9 cellular contexts compared by ENCODE assay signal in the genomic region with DNA sequence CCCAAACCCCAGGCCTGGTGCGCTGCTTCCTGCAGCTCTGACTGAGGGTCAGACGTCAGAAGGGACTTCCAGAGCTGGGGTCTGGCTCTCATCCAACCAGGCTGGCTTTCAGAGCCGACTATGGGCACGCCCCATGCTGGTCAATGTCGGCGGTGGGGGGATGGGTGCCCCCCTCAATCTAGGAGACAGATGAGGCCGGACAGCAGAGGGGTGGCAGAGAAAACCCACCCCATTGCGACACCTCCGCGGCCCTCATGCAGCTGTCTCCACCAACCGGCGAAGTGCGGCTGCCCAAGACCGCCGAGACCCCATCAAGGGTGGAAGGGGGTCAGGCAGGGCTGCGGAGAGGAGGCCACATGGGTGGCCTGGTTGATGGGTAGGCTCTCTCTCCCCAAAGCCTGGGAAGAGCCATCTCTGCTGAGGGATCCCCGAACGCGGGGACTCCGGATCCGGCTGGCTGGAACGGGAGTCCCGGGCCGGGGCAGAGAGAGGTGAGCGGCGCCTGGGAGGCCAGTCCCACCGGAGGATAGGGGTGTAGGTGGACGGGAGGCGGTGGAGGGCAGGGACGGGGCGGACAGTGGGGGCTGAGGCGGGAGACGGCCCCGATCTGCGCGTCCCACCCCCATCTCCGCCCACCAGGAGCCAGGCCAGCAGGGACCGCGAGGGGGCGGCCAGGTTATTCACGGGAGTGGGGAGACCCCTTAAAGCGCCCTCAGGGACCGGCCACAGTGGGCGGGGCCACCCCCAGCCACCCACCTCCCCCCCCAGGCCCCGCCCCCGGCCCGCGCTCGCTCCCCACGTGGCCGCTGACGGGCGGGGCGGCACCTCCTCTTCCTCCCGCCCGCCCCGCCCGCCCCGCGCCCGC. TPM values are rescaled to one million over a fixed set of nuclear protein-coding genes. Genes with fewer than 3 reads are reported as not detected.
DNase-seq lines count a peak whose midpoint lies in the region; ATAC-seq and TF ChIP-seq lines count a peak whose summit lies in the region.
"Had no signal": no experiment of that assay in that cellular context is flagged by ENCODE, and none has a peak within 500 bp of the region (broad histone marks: within the 10 kb centered on the region; RNA-seq: fewer than 3 reads in every experiment).

A gene (plus strand): TSS at position 864 of the 865 bp plus-strand sequence. CDS start 11,748 bp downstream, outside the sequence.

- H3K18ac ChIP-seq in trophoblast cell (ENCODE audit: low read length) = peak within 1 kb of the TSS; percentile 94

- peaks cover 41% of the 10 kb centered on the region for H3K79me2 ChIP-seq in trophoblast cell (ENCODE audit: control insufficient read depth, insufficient read depth, low read length, poor library complexity)

- H2BK120ac ChIP-seq in trophoblast cell (ENCODE audit: insufficient read depth, low read length, poor library complexity) = peak within 1 kb of the TSS; percentile 81

- peak within 1 kb of the TSS; percentile 69 for H2AK5ac ChIP-seq in trophoblast cell (ENCODE audit: low read length)

- H3K27ac ChIP-seq in angular gyrus (ENCODE audit: low read depth, low read length) (peak within 1 kb of the TSS; percentile 97), heart right ventricle (peak within 1 kb of the TSS; percentile 58 to 94 (median 90)), trophoblast cell (ENCODE audit: low read depth, low read length) (peak within 1 kb of the TSS; percentile 92)
- H3K27ac ChIP-seq: neutrophil had no signal

- H3K79me1 ChIP-seq in trophoblast cell (ENCODE audit: low read length) = peaks cover 37% of the 10 kb centered on the region

- H3K27me3 ChIP-seq in heart right ventricle (no peaks in the 10 kb centered on the region), trophoblast cell (ENCODE audit: insufficient read depth, low read length) (no peaks in the 10 kb centered on the region)

- H3K4ac ChIP-seq in trophoblast cell (ENCODE audit: low read depth, low read length) = peak within 1 kb of the TSS; percentile 87

- H4K91ac ChIP-seq in trophoblast cell (ENCODE audit: low read depth, low read length) = peak within 1 kb of the TSS; percentile 92

- no peak within 1 kb of the TSS for H3K23ac ChIP-seq in trophoblast cell (ENCODE audit: low read length)

- intact Hi-C loops in heart right ventricle (cut with DNase I) = loop anchor here in 1 of 10 donors (5.0 kb wide), 1 partner anchor 37 kb away; no protein-coding TSS in a partner anchor

- in situ Hi-C loops in SK-MEL-5 (cut with HindIII; ENCODE audit: low pct_unique_long_range_greater_than_20kb, low sequenced_read_pairs) = no loop called here

- peak within 1 kb of the TSS; percentile 61 for H2BK12ac ChIP-seq in trophoblast cell (ENCODE audit: low read length)

- H3K36me3 ChIP-seq in ES-I3 (ENCODE audit: insufficient read depth, low read length) = no peaks in the 10 kb centered on the region
- H3K36me3 ChIP-seq in heart right ventricle = peaks cover 0 to 12% (median 0%) of the 10 kb centered on the region in 9 donors
- H3K36me3 ChIP-seq in trophoblast cell (ENCODE audit: control insufficient read depth in 1 of 2, insufficient read depth in 2 of 2, low read length in 2 of 2) = peaks cover 16 to 26% of the 10 kb centered on the region in 2 experiments
- H3K36me3 ChIP-seq: neutrophil had no signal

- H2AFZ ChIP-seq in trophoblast cell (ENCODE audit: insufficient read depth, low read length, poor library complexity) = peak within 1 kb of the TSS; percentile 78

- H3K4me3 ChIP-seq in heart right ventricle = peak within 1 kb of the TSS; percentile 84 to 99 (median 94)
- H3K4me3 ChIP-seq in trophoblast cell (ENCODE audit: low read depth, low read length) = peak within 1 kb of the TSS; percentile 94

- peak; percentile 64 to 86 (median 72) for ATAC-seq in heart right ventricle
- no peak for ATAC-seq in HG03439 (IDR thresholded peaks at IDR 0.05; ENCODE audit: unreplicated experiment)
- no peak for ATAC-seq in HG03565 (IDR thresholded peaks at IDR 0.05; ENCODE audit: unreplicated experiment)

- peak within 1 kb of the TSS; percentile 72 for H3K4me2 ChIP-seq in trophoblast cell (ENCODE audit: low read length)

- H3K9me3 ChIP-seq in ES-I3 (ENCODE audit: control insufficient read depth, insufficient read depth, low read length) = no peaks in the 10 kb centered on the region; the same call in 1 of the 2 replicates
- no peaks in the 10 kb centered on the region for H3K9me3 ChIP-seq in heart right ventricle
- H3K9me3 ChIP-seq in trophoblast cell (ENCODE audit: insufficient read depth, low read depth, low read length) = no peaks in the 10 kb centered on the region
- H3K9me3 ChIP-seq: neutrophil had no signal

- TF ChIP-seq CTCF in heart right ventricle (IDR thresholded peaks at IDR 0.05) = peak in 3 of 9 donors; percentile 7 to 21 (median 20)

- 10 to 12% methylated on average over 41 to 57 of the region's 61 CpGs for WGBS in heart right ventricle, 2 donors
- no CpG with 5 or more reads among the region's 61 CpGs for WGBS in trophoblast cell (ENCODE audit: extremely low coverage, insufficient coverage, insufficient read length)

- H3K9ac ChIP-seq in ES-I3 (ENCODE audit: low read depth, low read length) = peak within 1 kb of the TSS; percentile 88
- H3K9ac ChIP-seq in trophoblast cell (ENCODE audit: low read length) = peak within 1 kb of the TSS; percentile 91

- H4K8ac ChIP-seq in trophoblast cell (ENCODE audit: low read depth, low read length) = peak within 1 kb of the TSS; percentile 79

- H3K4me1 ChIP-seq in ES-I3 (ENCODE audit: insufficient read depth, low read length) (peaks cover 16% of the 10 kb centered on the region; the same call in 1 of the 2 replicates), heart right ventricle (peaks cover 36 to 71% (median 59%) of the 10 kb centered on the region in 9 donors), trophoblast cell (ENCODE audit: control insufficient read depth in 1 of 2, insufficient read depth in 2 of 2, low read length in 2 of 2) (peaks cover 39 to 53% of the 10 kb centered on the region in 2 experiments)

- DNase-seq in HK-2 (ENCODE audit: unreplicated experiment) = peak; percentile 77
- peak; percentile 53 for DNase-seq in SK-MEL-5 (ENCODE audit: low read depth, low spot score)
- peak; percentile 60 to 75 for DNase-seq in heart right ventricle
- peak; percentile 56 to 73 for DNase-seq in trophoblast cell

- H4K12ac ChIP-seq in trophoblast cell (ENCODE audit: low read depth, low read length) = peak within 1 kb of the TSS; percentile 7

- H3K14ac ChIP-seq in trophoblast cell (ENCODE audit: low read length) = peak within 1 kb of the TSS; percentile 89

- peak within 1 kb of the TSS; percentile 90 for H2BK5ac ChIP-seq in trophoblast cell (ENCODE audit: low read depth, low read length, poor library complexity)

RNA-seq across cellular contexts. Expression of the gene that starts here (rescaled TPM):
- total RNA-seq in SK-MEL-5 (2014; rRNA removed; shearing (Covaris generic)) = 14.0 and 14.5 TPM in 2 replicates
- polyA plus RNA-seq in SK-MEL-5 (2015; cell fraction: cytosol; rRNA removed) = 28.2 and 37.8 TPM in 2 replicates
- 54.5 and 56.2 TPM in 2 replicates for polyA plus RNA-seq in SK-MEL-5 (2015; cell fraction: nucleus; rRNA removed)
- total RNA-seq in heart right ventricle = 10 to 100 TPM; 22.5 to 40.1 (median 27.7) TPM
- 10 to 100 TPM; 27.0 to 73.8 TPM for polyA plus RNA-seq in heart right ventricle
- 87.6 and 90.6 TPM in 2 replicates for polyA plus RNA-seq in trophoblast cell (2013)

Comparison
In these comparisons a context has a peak if more than half of its experiments do, and no peak if none do; other contexts are left out.
1. ATAC-seq: peak in heart right ventricle (8 of 8); none in HG03439 (single experiment) and HG03565 (single experiment).
2. Peak in every context shown above with its lines, with median percentiles within 50 percentile points of each other: DNase-seq and H3K27ac ChIP-seq.